21 cellular contexts compared by ENCODE assay signal in the genomic region with DNA sequence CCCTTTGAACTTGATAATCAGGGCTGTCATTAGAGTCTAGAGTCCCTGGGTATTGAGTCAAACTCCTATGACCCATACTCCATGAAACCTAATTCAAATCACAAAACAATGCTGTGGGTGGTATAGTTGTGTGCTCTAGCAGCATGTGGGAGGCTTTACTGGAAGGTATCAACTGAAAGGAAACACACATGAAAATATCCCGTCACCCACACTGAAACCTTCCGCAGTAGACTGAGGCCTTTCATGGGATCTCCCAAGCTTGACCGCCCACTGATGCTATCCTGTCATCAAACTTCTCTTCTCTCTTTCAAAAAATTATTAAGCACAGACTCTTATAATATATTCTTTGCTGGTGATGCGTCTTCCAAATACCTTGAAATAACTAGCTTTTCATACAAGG.
DNase-seq lines count a peak whose midpoint lies in the region; ATAC-seq, FAIRE-seq and TF ChIP-seq lines count a peak whose summit lies in the region.
"Had no signal": no experiment of that assay in that cellular context is flagged by ENCODE, and none has a peak within 500 bp of the region (broad histone marks: within the 10 kb centered on the region; RNA-seq: fewer than 3 reads in every experiment).

No MANE protein-coding gene starts in this region.

- peak; percentile 50 for ATAC-seq in GM21529 (IDR thresholded peaks at IDR 0.05; ENCODE audit: unreplicated experiment)
- ATAC-seq in HG03378 (IDR thresholded peaks at IDR 0.05; ENCODE audit: unreplicated experiment) = peak; percentile 43
- no peak for ATAC-seq in stimulated activated memory B cell treated with anti-CD40 and anti-IgM and Interleukin-4, amounts not matched to agents 10 μg/mL and 1 μg/mL and 100 μg/mL, for 72 hours
- no peak for ATAC-seq in left colon

- peaks cover 3% of the 10 kb centered on the region for H3K9me3 Mint-ChIP-seq in stimulated activated memory B cell treated with anti-CD40 and anti-IgM and Interleukin-4, amounts not matched to agents 10 μg/mL and 1 μg/mL and 100 μg/mL, for 72 hours
- H3K9me3 Mint-ChIP-seq in chondrocyte (ENCODE audit: low read depth) = no peaks in the 10 kb centered on the region
- H3K9me3 Mint-ChIP-seq: HFFc6 had no signal

- peak; percentile 78 for FAIRE-seq in GM12892 (lab: Jason Lieb, UNC)

- H3K4me1 Mint-ChIP-seq in stimulated activated memory B cell treated with anti-CD40 and anti-IgM and Interleukin-4, amounts not matched to agents 10 μg/mL and 1 μg/mL and 100 μg/mL, for 72 hours = peaks cover 10% of the 10 kb centered on the region
- H3K4me1 Mint-ChIP-seq in chondrocyte (ENCODE audit: low read depth) = peaks cover 3% of the 10 kb centered on the region
- H3K4me1 Mint-ChIP-seq: CD4-positive, alpha-beta memory T cell had no signal

- no peak for TF ChIP-seq CTCF in chondrocyte (IDR thresholded peaks at IDR 0.05)

- H3K27ac Mint-ChIP-seq in stimulated activated memory B cell treated with anti-CD40 and anti-IgM and Interleukin-4, amounts not matched to agents 10 μg/mL and 1 μg/mL and 100 μg/mL, for 72 hours = peak overlapping the region; percentile 66
- no peak overlapping the region for H3K27ac Mint-ChIP-seq in chondrocyte (ENCODE audit: unreplicated experiment)
- H3K27ac Mint-ChIP-seq: CD4-positive, alpha-beta memory T cell; HFFc6 had no signal

- no peak for TF ChIP-seq POLR2A in GM12892 (IDR thresholded peaks at IDR 0.05; ENCODE audit: low read depth, low read length)

- no peaks in the 10 kb centered on the region for H3K27me3 Mint-ChIP-seq in stimulated activated memory B cell treated with anti-CD40 and anti-IgM and Interleukin-4, amounts not matched to agents 10 μg/mL and 1 μg/mL and 100 μg/mL, for 72 hours
- no peaks in the 10 kb centered on the region for H3K27me3 Mint-ChIP-seq in chondrocyte (ENCODE audit: low read depth)
- H3K27me3 Mint-ChIP-seq: CD4-positive, alpha-beta memory T cell had no signal

- intact Hi-C loops in left colon (cut with DNase I, micrococcal nuclease) = no loop called here

- DNase-seq in GM12892 (ENCODE audit: insufficient read length) (no peak), chondrocyte (ENCODE audit: low spot score) (no peak), left colon (no peak), pons (ENCODE audit: low spot score) (no peak)
- DNase-seq: Caco-2; CD4-positive, alpha-beta memory T cell; DMS 273 treated with DMSO at 0.1 percent for 48 hours; DMS79 treated with DMSO at 0.1 percent for 48 hours; HFFc6; Kasumi-1; NCI-H1417; NCI-H187; NCI-H446 treated with DMSO at 0.1 percent for 48 hours; NCI-H526 treated with DMSO at 0.1 percent for 48 hours; NK-92 treated with Interleukin-12 subunit alpha and Interleukin-12 subunit beta, amount 100 ng/mL, for 24 hours; SHP77 treated with DMSO at 0.1 percent for 48 hours; SW 1271; T-helper 2 cell had no signal

- H3K4me3 Mint-ChIP-seq in stimulated activated memory B cell treated with anti-CD40 and anti-IgM and Interleukin-4, amounts not matched to agents 10 μg/mL and 1 μg/mL and 100 μg/mL, for 72 hours = no peak overlapping the region
- H3K4me3 Mint-ChIP-seq in chondrocyte (ENCODE audit: unreplicated experiment) = no peak overlapping the region
- H3K4me3 Mint-ChIP-seq: CD4-positive, alpha-beta memory T cell; HFFc6 had no signal

- peaks cover 5% of the 10 kb centered on the region for H3K36me3 Mint-ChIP-seq in stimulated activated memory B cell treated with anti-CD40 and anti-IgM and Interleukin-4, amounts not matched to agents 10 μg/mL and 1 μg/mL and 100 μg/mL, for 72 hours
- H3K36me3 Mint-ChIP-seq in chondrocyte (ENCODE audit: low read depth) = no peaks in the 10 kb centered on the region
- H3K36me3 Mint-ChIP-seq: CD4-positive, alpha-beta memory T cell had no signal

Comparison
In these comparisons a context has a peak if more than half of its experiments do, and no peak if none do; other contexts are left out.
1. ATAC-seq: peak in GM21529 (single experiment) and HG03378 (single experiment); none in stimulated activated memory B cell treated with anti-CD40 and anti-IgM and Interleukin-4, amounts not matched to agents 10 μg/mL and 1 μg/mL and 100 μg/mL, for 72 hours (single experiment) and left colon (single experiment).